ENCODE assay signal across 2 cellular contexts in genomic region chr6:47362857-47363461, GRCh38.
TF ChIP-seq lines count a peak whose summit lies in the region.

No MANE protein-coding gene starts in this region.

TF ChIP-seq in A549, 52 proteins besides CTCF, POLR2A, EP300 and RAD21:
- TF ChIP-seq CHD2 (IDR thresholded peaks at IDR 0.05; ENCODE audit: low read length, partially characterized antibody) (no peak), ZC3H11A (IDR thresholded peaks at IDR 0.05) (no peak), USF2 (IDR thresholded peaks at IDR 0.05) (peak; percentile 49; the same call in 1 of the 2 replicates), EHMT2 (IDR thresholded peaks at IDR 0.05; ENCODE audit: low read depth) (no peak), JUN (IDR thresholded peaks at IDR 0.05) (no peak)

TF ChIP-seq in HepG2, 621 proteins besides CTCF, POLR2A, EP300 and RAD21 (continues in another document):
- TF ChIP-seq HINFP (CRISPR knock-in tag; IDR thresholded peaks at IDR 0.05; ENCODE audit: low read depth) (no peak), BHLHE40 (IDR thresholded peaks at IDR 0.05; ENCODE audit: low read length) (peak; percentile 89), SAP130 (CRISPR knock-in tag; IDR thresholded peaks at IDR 0.05; ENCODE audit: low read depth) (peak; percentile 45), SALL1 (CRISPR knock-in tag; IDR thresholded peaks at IDR 0.05) (peak; percentile 99), AHDC1 (CRISPR knock-in tag; IDR thresholded peaks at IDR 0.05; ENCODE audit: borderline replicate concordance) (peak; percentile 77), RAD51 (IDR thresholded peaks at IDR 0.05; ENCODE audit: borderline replicate concordance) (peak; percentile 84), UBTF (CRISPR knock-in tag; IDR thresholded peaks at IDR 0.05) (no peak), MYC (CRISPR knock-in tag; IDR thresholded peaks at IDR 0.05; ENCODE audit: borderline replicate concordance) (no peak), ZNF280D (CRISPR knock-in tag; IDR thresholded peaks at IDR 0.05) (peak; percentile 77; the same call in 1 of the 2 replicates), ZNF121 (CRISPR knock-in tag; IDR thresholded peaks at IDR 0.05) (no peak), NCOA5 (CRISPR knock-in tag; IDR thresholded peaks at IDR 0.05) (no peak), GATA4 (IDR thresholded peaks at IDR 0.05; ENCODE audit: borderline replicate concordance, low read depth) (no peak), KDM4B (CRISPR knock-in tag; IDR thresholded peaks at IDR 0.05) (no peak; the same call in 1 of the 2 replicates), ZNF710 (CRISPR knock-in tag; IDR thresholded peaks at IDR 0.05; ENCODE audit: borderline replicate concordance) (peak; percentile 75; the same call in 1 of the 2 replicates), TFDP1 (CRISPR knock-in tag; IDR thresholded peaks at IDR 0.05; ENCODE audit: borderline replicate concordance) (peak; percentile 16; the same call in 1 of the 2 replicates), TAF1 (CRISPR knock-in tag; IDR thresholded peaks at IDR 0.05) (no peak), ZNF777 (CRISPR knock-in tag; IDR thresholded peaks at IDR 0.05) (no peak), NFYC (CRISPR knock-in tag; IDR thresholded peaks at IDR 0.05) (no peak), ZNF350 (CRISPR knock-in tag; IDR thresholded peaks at IDR 0.05; ENCODE audit: borderline replicate concordance, low read depth) (0 out of 2 replicates have a peak, but pooled peaks have one; percentile 33), TRIM24 (CRISPR knock-in tag; IDR thresholded peaks at IDR 0.05) (peak; percentile 83), SRSF9 (IDR thresholded peaks at IDR 0.05; ENCODE audit: borderline replicate concordance, insufficient read depth, low read depth, low read length, poor library complexity, severe bottlenecking) (no peak), ZNF558 (CRISPR knock-in tag; IDR thresholded peaks at IDR 0.05; ENCODE audit: borderline replicate concordance) (no peak), MXD1 (CRISPR knock-in tag; IDR thresholded peaks at IDR 0.05) (no peak), HBP1 (CRISPR knock-in tag; IDR thresholded peaks at IDR 0.05; ENCODE audit: low read depth) (no peak), HNF4G (IDR thresholded peaks at IDR 0.05; ENCODE audit: borderline replicate concordance, low read depth, low read length) (peak; percentile 77; the same call in 1 of the 2 replicates), HNF4G (CRISPR knock-in tag; IDR thresholded peaks at IDR 0.05; ENCODE audit: borderline replicate concordance, low read depth) (0 out of 2 replicates have a peak, but pooled peaks have one; percentile 34), ZNF749 (CRISPR knock-in tag; IDR thresholded peaks at IDR 0.05; ENCODE audit: borderline replicate concordance) (no peak), IKZF1 (IDR thresholded peaks at IDR 0.05) (no peak), TEAD2 (CRISPR knock-in tag; IDR thresholded peaks at IDR 0.05) (no peak), JUNB (CRISPR knock-in tag; IDR thresholded peaks at IDR 0.05; ENCODE audit: borderline replicate concordance) (peak; percentile 70; the same call in 1 of the 2 replicates), ZNF281 (CRISPR knock-in tag; IDR thresholded peaks at IDR 0.05; ENCODE audit: borderline replicate concordance) (peak; percentile 38; the same call in 1 of the 2 replicates), MXD3 (CRISPR knock-in tag; IDR thresholded peaks at IDR 0.05) (no peak), SAFB2 (CRISPR knock-in tag; IDR thresholded peaks at IDR 0.05; ENCODE audit: borderline replicate concordance, low read depth) (no peak)
